8 cellular contexts compared by ENCODE assay signal in genomic region chr3:63911395-63911900, GRCh38. TPM values are rescaled to one million over a fixed set of nuclear protein-coding genes. Genes with fewer than 3 reads are reported as not detected.
A peak's percentile ranks its signal among the peaks of the same experiment; 100 is the strongest.
DNase-seq lines count a peak whose midpoint lies in the region; ATAC-seq and TF ChIP-seq lines count a peak whose summit lies in the region.

No MANE protein-coding gene starts in this region.

- no peak for TF ChIP-seq CTCF in CD14-positive monocyte (IDR thresholded peaks at IDR 0.05)
- no peak for TF ChIP-seq CTCF in GM23338 (conservative IDR thresholded peaks at IDR 0.05; ENCODE audit: low read depth in 2 of 2)
- TF ChIP-seq CTCF in fibroblast of the aortic adventitia (IDR thresholded peaks at IDR 0.05; ENCODE audit: insufficient read depth, low read length) = no peak

- H3K9me2 ChIP-seq in GM23338 (ENCODE audit: insufficient read depth) = no peaks in the 10 kb centered on the region

- peaks cover 5% of the 10 kb centered on the region for H3K4me1 ChIP-seq in GM23338 (ENCODE audit: insufficient read depth)

- H3K4me2 ChIP-seq in GM23338 = peak overlapping the region; percentile 93

- no peaks in the 10 kb centered on the region for H3F3A ChIP-seq in GM23338 (replicated peaks; ENCODE audit: low read depth)

- intact Hi-C loops in CD14-positive monocyte (cut with micrococcal nuclease) = loop anchor here (2.0 to 5.0 kb wide), 4 partner anchors 34 to 66 kb away; no protein-coding TSS in a partner anchor
- intact Hi-C loops in head of caudate nucleus (cut with DNase I) = loop anchor here (10.0 kb wide), 1 partner anchor 83 kb away; no protein-coding TSS in a partner anchor

- DNase-seq in CD14-positive monocyte (ENCODE audit: low spot score) (no peak), GM23338 (ENCODE audit: low spot score) (no peak), fibroblast of the aortic adventitia (ENCODE audit: low read depth) (no peak), skeletal muscle cell (ENCODE audit: low read depth) (no peak), cerebellar cortex (ENCODE audit: low spot score) (no peak), head of caudate nucleus (no peak), DMS153 (lab: John Stamatoyannopoulos, UW) (no peak)

- H3K4me1 Mint-ChIP-seq in CD14-positive monocyte (peaks cover 43% of the 10 kb centered on the region), GM23338 (peaks cover 40% of the 10 kb centered on the region)

- H3K27me3 Mint-ChIP-seq in CD14-positive monocyte (ENCODE audit: low read depth in 3 of 3) (peaks cover 0 to 4% (median 0%) of the 10 kb centered on the region in 3 donors), GM23338 (ENCODE audit: insufficient read depth, low read depth, poor library complexity) (peaks cover 5% of the 10 kb centered on the region)

- peaks cover 17% of the 10 kb centered on the region for H3K27me3 ChIP-seq in GM23338 (ENCODE audit: insufficient read depth)

- H3K4me3 Mint-ChIP-seq in CD14-positive monocyte = peak overlapping the region; percentile 92 to 95
- H3K4me3 Mint-ChIP-seq in GM23338 = peak overlapping the region; percentile 89

- H3K27ac Mint-ChIP-seq in CD14-positive monocyte (peak overlapping the region; percentile 85 to 96 (median 94)), GM23338 (peak overlapping the region; percentile 77; the same call in 1 of the 2 replicates)

- peak overlapping the region; percentile 48; the same call in 1 of the 2 replicates for H2AFZ ChIP-seq in GM23338

- ATAC-seq in GM23338 = no peak
- peak; percentile 15; the same call in 2 of the 3 replicates for ATAC-seq in SK-N-SH treated with all-trans-retinoic acid at 6 μM for 48 hours

- H3K9me3 Mint-ChIP-seq in CD14-positive monocyte (no peaks in the 10 kb centered on the region), GM23338 (no peaks in the 10 kb centered on the region)

- H3K27ac ChIP-seq in GM23338 (ENCODE audit: low read depth) = peak overlapping the region; percentile 68; the same call in 1 of the 2 replicates

- H3K36me3 Mint-ChIP-seq in CD14-positive monocyte = peaks cover 24 to 42% of the 10 kb centered on the region in 2 donors
- peaks cover 12% of the 10 kb centered on the region; the same call in 2 of the 3 replicates for H3K36me3 Mint-ChIP-seq in GM23338 (ENCODE audit: low read depth)

- 0 out of 2 replicates have a peak, but pooled peaks cover 4% of the 10 kb centered on the region for H4K20me1 ChIP-seq in GM23338 (replicated peaks; ENCODE audit: insufficient read depth)

- H3K4me3 ChIP-seq in GM23338 (peak overlapping the region; percentile 81), fibroblast of the aortic adventitia (ENCODE audit: low read depth, low read length) (peak overlapping the region; percentile 71), skeletal muscle cell (ENCODE audit: low read depth, low read length) (peak overlapping the region; percentile 61)

- no peaks in the 10 kb centered on the region for H3K36me3 ChIP-seq in GM23338 (ENCODE audit: insufficient read depth)

- H3K79me2 ChIP-seq in GM23338 (replicated peaks; ENCODE audit: insufficient read depth) = peaks cover 28% of the 10 kb centered on the region

TF ChIP-seq in GM23338, 12 proteins besides CTCF, POLR2A, EP300 and RAD21 (continues in another document):
- TF ChIP-seq EZH2phosphoT487 (IDR thresholded peaks at IDR 0.05; ENCODE audit: unreplicated experiment) = no peak
- no peak for TF ChIP-seq NANOG (IDR thresholded peaks at IDR 0.05; ENCODE audit: borderline replicate concordance)

TF ChIP-seq in SK-N-SH treated with all-trans-retinoic acid at 6 μM for 48 hours, 23 proteins besides CTCF, POLR2A, EP300 and RAD21:
- no peak for TF ChIP-seq ESRRG (CRISPR knock-in tag; IDR thresholded peaks at IDR 0.05)
TF ChIP-seq in SK-N-SH treated with all-trans-retinoic acid at 6 μM for 48 hours: peak in this region for 0.

RNA-seq across cellular contexts. Expression of gene SCAANT1, which starts 0.7 kb away (rescaled TPM):
- not detected for polyA plus RNA-seq in CD14-positive monocyte
- total RNA-seq in GM23338 (2014; rRNA removed; shearing (Covaris generic)) = not detected in 2 replicates
- polyA plus RNA-seq in GM23338 (2016; fragmentation: Nextera tagmentation; extraction: Ambion mirVana) = 1.2 TPM in 1 of 2 replicates, not detected in the other
- total RNA-seq in fibroblast of the aortic adventitia (ENCODE audit: low replicate concordance) = not detected in 2 replicates

RNA-seq across cellular contexts. Expression of gene ATXN7, which starts 47.8 kb away (rescaled TPM):
- polyA plus RNA-seq in CD14-positive monocyte = 1 to 10 TPM; 2.7 to 3.2 TPM
- 8.0 and 17.2 TPM in 2 replicates for total RNA-seq in GM23338 (2014; rRNA removed; shearing (Covaris generic))
- 3.2 and 4.0 TPM in 2 replicates for polyA plus RNA-seq in GM23338 (2016; fragmentation: Nextera tagmentation; extraction: Ambion mirVana)
- 8.6 and 21.0 TPM in 2 replicates for total RNA-seq in fibroblast of the aortic adventitia (ENCODE audit: low replicate concordance)

RNA-seq across cellular contexts. Expression of gene THOC7, which starts 47.8 kb away (rescaled TPM):
- polyA plus RNA-seq in CD14-positive monocyte = 10 to 100 TPM; 70.1 to 74.8 TPM
- 50.5 and 53.9 TPM in 2 replicates for total RNA-seq in GM23338 (2014; rRNA removed; shearing (Covaris generic))
- polyA plus RNA-seq in GM23338 (2016; fragmentation: Nextera tagmentation; extraction: Ambion mirVana) = 154 and 166 TPM in 2 replicates
- total RNA-seq in fibroblast of the aortic adventitia (ENCODE audit: low replicate concordance) = 44.9 and 68.0 TPM in 2 replicates
